11 cellular contexts compared by ENCODE assay signal in the genomic region with DNA sequence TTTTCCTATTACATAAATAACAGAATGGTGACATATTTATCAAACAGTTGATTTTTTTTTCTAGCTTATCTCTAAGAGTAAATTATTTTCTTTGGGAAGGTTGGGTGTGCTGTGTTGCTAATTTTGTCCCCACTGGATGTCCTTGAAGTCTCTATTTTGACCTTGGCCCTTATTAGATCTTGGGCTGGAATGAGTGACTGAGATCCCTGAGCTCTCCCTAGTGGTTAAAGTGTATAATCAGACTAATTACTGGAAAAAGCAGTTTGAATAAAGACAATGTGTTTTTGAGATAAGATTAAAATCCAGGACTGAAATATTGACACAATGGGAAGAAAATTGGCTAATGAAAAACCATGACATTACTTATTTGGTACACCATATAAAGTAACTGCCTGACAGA. TPM values are rescaled to one million over a fixed set of nuclear protein-coding genes. Genes with fewer than 3 reads are reported as not detected.
DNase-seq lines count a peak whose midpoint lies in the region; TF ChIP-seq lines count a peak whose summit lies in the region.
"Had no signal": no experiment of that assay in that cellular context is flagged by ENCODE, and none has a peak within 500 bp of the region (broad histone marks: within the 10 kb centered on the region; RNA-seq: fewer than 3 reads in every experiment).

No MANE protein-coding gene starts in this region.

- H3K27me3 ChIP-seq in adrenal gland, result no peaks in the 10 kb centered on the region
- H3K27me3 ChIP-seq: sigmoid colon had no signal

- H3K36me3 ChIP-seq in adrenal gland (replicated peaks in 1 of 2), result no peaks in the 10 kb centered on the region
- H3K36me3 ChIP-seq: sigmoid colon had no signal

- no peak overlapping the region for H3K4me3 ChIP-seq in adrenal gland
- H3K4me3 ChIP-seq: sigmoid colon had no signal

- H3K9me3 ChIP-seq in adrenal gland (replicated peaks in 1 of 3), result no peaks in the 10 kb centered on the region
- H3K9me3 ChIP-seq: sigmoid colon had no signal

- intact Hi-C loops in adrenal gland (cut with DNase I) (no loop called here), head of caudate nucleus (cut with DNase I) (no loop called here)

- H3K4me1 ChIP-seq in adrenal gland (replicated peaks in 1 of 2), result peaks cover 0 to 4% of the 10 kb centered on the region in 2 donors
- H3K4me1 ChIP-seq: sigmoid colon had no signal

- in situ Hi-C loops in KBM-7 (cut with MboI; ENCODE audit: low pct_unique_long_range_greater_than_20kb, low sequenced_read_pairs), result no loop called here

- H3K36me3 Mint-ChIP-seq in neural crest cell (ENCODE audit: low read depth) (peaks cover 3% of the 10 kb centered on the region), immature natural killer cell (no peaks in the 10 kb centered on the region)

- peak; percentile 28 for TF ChIP-seq CTCF in GM12873 (IDR thresholded peaks at IDR 0.05; ENCODE audit: insufficient read depth, low read depth, low read length, missing control alignments)
- peak in 5 of 6 experiments; percentile 13 to 41 (median 22) for TF ChIP-seq CTCF in adrenal gland (IDR thresholded peaks at IDR 0.05)
- TF ChIP-seq CTCF in neural crest cell (conservative IDR thresholded peaks at IDR 0.05), result peak; percentile 38

- no peak for TF ChIP-seq POLR2A in adrenal gland (IDR thresholded peaks at IDR 0.05)

- peaks cover 2% of the 10 kb centered on the region for H3K9me3 Mint-ChIP-seq in neural crest cell
- peaks cover 0 to 2% (median 0%) of the 10 kb centered on the region in 6 donors for H3K9me3 Mint-ChIP-seq in immature natural killer cell

- TF ChIP-seq EP300 in Ishikawa (IDR thresholded peaks at IDR 0.05; ENCODE audit: borderline replicate concordance), result no peak

- DNase-seq in adrenal gland, result peak in 2 of 7 donors; percentile 4 to 16
- no peak for DNase-seq in neural crest cell (ENCODE audit: low read depth, low spot score)
- DNase-seq in Ammon's horn (ENCODE audit: low spot score), result no peak
- no peak for DNase-seq in KBM-7
- DNase-seq in immature natural killer cell, result no peak
- DNase-seq in head of caudate nucleus, result no peak
- DNase-seq: activated T-cell treated with anti-CD3 and anti-CD28 coated beads, Interleukin-2, amount 50 U/mL, for 4 hours; NCI-H345; sigmoid colon had no signal

- no peak overlapping the region for H3K27ac ChIP-seq in adrenal gland
- H3K27ac ChIP-seq: sigmoid colon had no signal

- H3K4me1 Mint-ChIP-seq in neural crest cell (no peaks in the 10 kb centered on the region), immature natural killer cell (no peaks in the 10 kb centered on the region)

- no peak overlapping the region for H3K4me3 Mint-ChIP-seq in neural crest cell
- no peak overlapping the region for H3K4me3 Mint-ChIP-seq in immature natural killer cell
- H3K4me3 Mint-ChIP-seq: activated T-cell treated with anti-CD3 and anti-CD28 coated beads, Interleukin-2, amount 50 U/mL, for 4 hours had no signal

- H3K27me3 Mint-ChIP-seq in neural crest cell (ENCODE audit: low read depth) (peaks cover 5% of the 10 kb centered on the region), immature natural killer cell (ENCODE audit: low read depth in 3 of 3) (peaks cover 0 to 8% (median 6%) of the 10 kb centered on the region in 3 donors)

- H3K27ac Mint-ChIP-seq in neural crest cell (ENCODE audit: unreplicated experiment) (no peak overlapping the region), immature natural killer cell (no peak overlapping the region)

- peak; percentile 50 for TF ChIP-seq RAD21 in Ishikawa (IDR thresholded peaks at IDR 0.05; ENCODE audit: low read depth)

TF ChIP-seq in Ishikawa, 13 proteins besides CTCF, POLR2A, EP300 and RAD21:
- TF ChIP-seq YY1 (IDR thresholded peaks at IDR 0.05; ENCODE audit: low read depth), result no peak
- TF ChIP-seq CREB1 (IDR thresholded peaks at IDR 0.05; ENCODE audit: low read depth), result no peak
- no peak for TF ChIP-seq ZBTB7A (IDR thresholded peaks at IDR 0.05; ENCODE audit: low read depth)
- no peak for TF ChIP-seq TCF12 (IDR thresholded peaks at IDR 0.05; ENCODE audit: low read depth)
- TF ChIP-seq, protein P1, sequence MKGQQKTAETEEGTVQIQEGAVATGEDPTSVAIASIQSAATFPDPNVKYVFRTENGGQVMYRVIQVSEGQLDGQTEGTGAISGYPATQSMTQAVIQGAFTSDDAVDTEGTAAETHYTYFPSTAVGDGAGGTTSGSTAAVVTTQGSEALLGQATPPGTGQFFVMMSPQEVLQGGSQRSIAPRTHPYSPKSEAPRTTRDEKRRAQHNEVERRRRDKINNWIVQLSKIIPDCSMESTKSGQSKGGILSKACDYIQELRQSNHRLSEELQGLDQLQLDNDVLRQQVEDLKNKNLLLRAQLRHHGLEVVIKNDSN (IDR thresholded peaks at IDR 0.05), result no peak
- no peak for TF ChIP-seq CEBPB (IDR thresholded peaks at IDR 0.05)

RNA-seq across cellular contexts. Expression of gene AASDHPPT, which starts 56.1 kb away (rescaled TPM):
- 10 to 100 TPM; 27.7 to 49.2 (median 39.8) TPM for total RNA-seq in adrenal gland
- polyA plus RNA-seq in adrenal gland, result 10 to 100 TPM; 13.8 to 42.8 (median 16.3) TPM
- total RNA-seq in neural crest cell, result 63.6 and 64.1 TPM in 2 replicates
- 10 to 100 TPM; 25.0 to 64.1 (median 36.1) TPM for polyA plus RNA-seq in immature natural killer cell

RNA-seq across cellular contexts. Expression of gene KBTBD3, which starts 56.4 kb away (rescaled TPM):
- total RNA-seq in adrenal gland, result 10 to 100 TPM in 3 of 8 donors, 1 to 10 TPM in 4, under 1 TPM in 1; 0.97 to 13.3 (median 5.6) TPM
- polyA plus RNA-seq in adrenal gland, result 1 to 10 TPM; 3.6 to 7.2 (median 4.0) TPM
- 2.5 and 5.1 TPM in 2 replicates for total RNA-seq in neural crest cell
- 10 to 100 TPM in 2 of 3 donors, 1 to 10 TPM in 1; 8.5 to 15.5 (median 11.7) TPM for polyA plus RNA-seq in immature natural killer cell
